In the genomic region with DNA sequence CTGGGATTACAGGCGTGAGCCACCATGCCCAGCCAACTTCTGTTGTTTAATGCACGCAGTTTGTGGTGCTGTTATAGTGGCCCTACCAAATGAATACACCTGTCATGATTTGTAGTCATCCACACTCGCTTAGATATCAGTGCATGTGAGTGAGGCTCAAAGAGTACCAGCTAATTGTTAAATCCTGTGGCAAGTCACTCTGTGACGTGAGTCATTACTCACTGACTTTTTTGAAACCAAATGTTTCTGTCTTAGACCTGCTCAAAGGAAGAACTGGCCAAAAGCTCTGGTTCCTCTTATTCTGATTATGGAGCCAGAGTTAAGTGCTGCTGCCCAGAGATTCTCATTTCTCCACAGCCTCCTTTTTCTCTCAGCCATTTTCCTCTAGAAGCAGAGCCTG, we compare ENCODE assay signal across 19 cellular contexts.
DNase-seq lines count a peak whose midpoint lies in the region; ATAC-seq, FAIRE-seq and TF ChIP-seq lines count a peak whose summit lies in the region.
"Had no signal": no experiment of that assay in that cellular context is flagged by ENCODE, and none has a peak within 500 bp of the region (broad histone marks: within the 10 kb centered on the region; RNA-seq: fewer than 3 reads in every experiment).

No MANE protein-coding gene starts in this region.

- POLR2A ChIA-PET in GM12878 (lab: Charles Lee) = no interaction called here

- no peak for TF ChIP-seq EP300 in GM12878 (IDR thresholded peaks at IDR 0.05; ENCODE audit: borderline replicate concordance in 1 of 2, control insufficient read depth in 1 of 2, low read depth in 2 of 2, low read length in 2 of 2)

- 49% methylated on average over 4 of the region's 4 CpGs for WGBS in GM12878 (ENCODE audit: insufficient coverage, insufficient replicate concordance, low lambda C conversion rate, missing lambda C conversion rate)

- peak; percentile 48 for DNase-seq in activated naive CD4-positive, alpha-beta T cell treated with anti-CD3 and anti-CD28 coated beads for 36 hours
- DNase-seq in activated naive CD4-positive, alpha-beta T cell treated with anti-CD3 and anti-CD28 coated beads, Interleukin-2, amount 50 U/mL, for 16 hours = no peak
- DNase-seq in GM12878 (ENCODE audit: low read depth, low spot score) (peak; percentile 35), NCI-H2227 treated with DMSO at 0.1 percent for 48 hours (lab: John Stamatoyannopoulos, UW) (no peak)
- no peak for DNase-seq in stimulated activated naive CD8-positive, alpha-beta T cell treated with anti-CD3 and anti-CD28 coated beads, Interleukin-15, amount 100 ng/mL, for 72 hours
- DNase-seq: body of pancreas, endodermal cell, H7, Karpas-422, NCI-H1105, NCI-H2081, NCI-H510A, nucleus accumbens had no signal

- no peaks in the 10 kb centered on the region for H3K79me2 ChIP-seq in Loucy (ENCODE audit: insufficient read depth, low read length)
- no peaks in the 10 kb centered on the region for H3K79me2 ChIP-seq in GM12878 (ENCODE audit: control insufficient read depth, insufficient read depth, low read length)

- CTCF ChIA-PET in activated naive CD4-positive, alpha-beta T cell treated with anti-CD3 and anti-CD28 coated beads for 36 hours (lab: Charles Lee) = interaction anchor here (0.6 to 6.0 kb wide), 6 partner anchors 9 to 450 kb away, joined by 3 to 57 read pairs (median 6); no protein-coding TSS in a partner anchor
- CTCF ChIA-PET in GM12878 (lab: Yijun Ruan, JAX) = interaction anchor here (0.7 to 2.0 kb wide), 4 partner anchors 9 to 16 kb away, joined by 3 to 21 read pairs (median 6); no protein-coding TSS in a partner anchor

- H3K27me3 Mint-ChIP-seq in activated naive CD4-positive, alpha-beta T cell treated with anti-CD3 and anti-CD28 coated beads for 36 hours (ENCODE audit: low read depth) = no peaks in the 10 kb centered on the region
- no peaks in the 10 kb centered on the region for H3K27me3 Mint-ChIP-seq in stimulated activated naive CD8-positive, alpha-beta T cell treated with anti-CD3 and anti-CD28 coated beads, Interleukin-15, amount 100 ng/mL, for 72 hours

- TF ChIP-seq RAD21 in GM12878 (IDR thresholded peaks at IDR 0.05; ENCODE audit: insufficient read depth, low read depth, low read length) = no peak

- H3K9me3 Mint-ChIP-seq in activated naive CD4-positive, alpha-beta T cell treated with anti-CD3 and anti-CD28 coated beads for 36 hours = peaks cover 5% of the 10 kb centered on the region
- H3K9me3 Mint-ChIP-seq in stimulated activated naive CD8-positive, alpha-beta T cell treated with anti-CD3 and anti-CD28 coated beads, Interleukin-15, amount 100 ng/mL, for 72 hours = peaks cover 15 to 16% of the 10 kb centered on the region in 2 donors
- H3K9me3 Mint-ChIP-seq: endodermal cell, WTC11 had no signal

- H3K4me1 ChIP-seq in Loucy (ENCODE audit: insufficient read depth, low read length, poor library complexity, severe bottlenecking) = peaks cover 30% of the 10 kb centered on the region
- H3K4me1 ChIP-seq in GM12878 (ENCODE audit: control insufficient read depth, insufficient read depth, low read length) = peaks cover 16% of the 10 kb centered on the region
- H3K4me1 ChIP-seq: body of pancreas had no signal

- no peaks in the 10 kb centered on the region for H3K9me3 ChIP-seq in Loucy (ENCODE audit: insufficient read depth, low read depth, low read length)
- no peaks in the 10 kb centered on the region; the same call in 1 of the 3 replicates for H3K9me3 ChIP-seq in GM12878 (replicated peaks; ENCODE audit: control insufficient read depth, insufficient read depth, low read length)
- H3K9me3 ChIP-seq: body of pancreas had no signal

- H3K9me2 ChIP-seq in Loucy (replicated peaks; ENCODE audit: low read depth, low read length) = no peaks in the 10 kb centered on the region

- H3F3A ChIP-seq in Loucy (ENCODE audit: low read depth) = peaks cover 4% of the 10 kb centered on the region

- TF ChIP-seq POLR2A in GM12878 (IDR thresholded peaks at IDR 0.05; ENCODE audit: low read depth, low read length) = no peak

- peak; percentile 47 for FAIRE-seq in GM12878 (lab: Jason Lieb, UNC)

- RAD21 ChIA-PET in GM12878 (lab: Charles Lee; ENCODE audit: unreplicated experiment) = interaction anchor here (0.9 kb wide), 1 partner anchor 14 kb away, joined by 3 read pairs; no protein-coding TSS in a partner anchor

- H3K4me3 ChIP-seq in Loucy (ENCODE audit: low read length, poor library complexity, severe bottlenecking) (no peak overlapping the region), GM12878 (no peak overlapping the region)
- H3K4me3 ChIP-seq: body of pancreas, lung, spleen had no signal

- H3K4me2 ChIP-seq in Loucy (ENCODE audit: low read depth, low read length, poor library complexity, severe bottlenecking) (peak overlapping the region; percentile 74), GM12878 (ENCODE audit: control insufficient read depth, insufficient read depth) (no peak overlapping the region)

- H3K36me3 Mint-ChIP-seq in activated naive CD4-positive, alpha-beta T cell treated with anti-CD3 and anti-CD28 coated beads for 36 hours (ENCODE audit: low read depth) = no peaks in the 10 kb centered on the region
- H3K36me3 Mint-ChIP-seq: WTC11 had no signal

- H3K27ac Mint-ChIP-seq in activated naive CD4-positive, alpha-beta T cell treated with anti-CD3 and anti-CD28 coated beads for 36 hours = peak overlapping the region; percentile 46
- peak overlapping the region in 1 of 2 donors; percentile 37 for H3K27ac Mint-ChIP-seq in stimulated activated naive CD8-positive, alpha-beta T cell treated with anti-CD3 and anti-CD28 coated beads, Interleukin-15, amount 100 ng/mL, for 72 hours
- H3K27ac Mint-ChIP-seq: endodermal cell, WTC11 had no signal

- peaks cover 51% of the 10 kb centered on the region for H3K4me1 Mint-ChIP-seq in activated naive CD4-positive, alpha-beta T cell treated with anti-CD3 and anti-CD28 coated beads for 36 hours (ENCODE audit: low read depth)
- H3K4me1 Mint-ChIP-seq in stimulated activated naive CD8-positive, alpha-beta T cell treated with anti-CD3 and anti-CD28 coated beads, Interleukin-15, amount 100 ng/mL, for 72 hours = peaks cover 80% of the 10 kb centered on the region

- ATAC-seq in GM12878 (peak; percentile 74), HG03442 (IDR thresholded peaks at IDR 0.05; ENCODE audit: unreplicated experiment) (no peak), HG03378 (IDR thresholded peaks at IDR 0.05; ENCODE audit: unreplicated experiment) (no peak)
- ATAC-seq in stimulated activated naive CD8-positive, alpha-beta T cell treated with anti-CD3 and anti-CD28 coated beads, Interleukin-15, amount 100 ng/mL, for 72 hours = peak; percentile 53
- ATAC-seq: body of pancreas, WTC11 had no signal

- intact Hi-C loops in activated naive CD4-positive, alpha-beta T cell treated with anti-CD3 and anti-CD28 coated beads for 36 hours (cut with micrococcal nuclease) = loop anchor here (1.0 to 5.0 kb wide), 3 partner anchors 165 to 415 kb away; no protein-coding TSS in a partner anchor
- intact Hi-C loops in GM12878 (cut with micrococcal nuclease; ENCODE audit: unreplicated experiment) = no loop called here

- H2AFZ ChIP-seq in Loucy (ENCODE audit: low read length) = no peak overlapping the region
- H2AFZ ChIP-seq in GM12878 (ENCODE audit: control insufficient read depth, low read depth, low read length) = no peak overlapping the region

- TF ChIP-seq CTCF in Loucy (conservative IDR thresholded peaks at IDR 0.05; ENCODE audit: low read length) (no peak), GM12878 (IDR thresholded peaks at IDR 0.05 in 2 of 3, conservative IDR thresholded peaks at IDR 0.05 in 1 of 3; ENCODE audit: control insufficient read depth in 2 of 3, extremely low read depth in 1 of 3, insufficient read depth in 1 of 3, low read depth in 3 of 3, low read length in 3 of 3) (no peak)

- H4K20me1 ChIP-seq in Loucy (ENCODE audit: insufficient read depth, low read length, poor library complexity, severe bottlenecking) (no peaks in the 10 kb centered on the region), GM12878 (ENCODE audit: control insufficient read depth, insufficient read depth) (no peaks in the 10 kb centered on the region)

- SMC1A ChIA-PET in GM12878 (lab: Charles Lee; ENCODE audit: uncharacterized antibody, unreplicated experiment) = interaction anchor here (1.1 to 1.3 kb wide), 3 partner anchors 11 to 229 kb away, joined by 3 to 5 read pairs (median 3); no protein-coding TSS in a partner anchor

- H3K27me3 ChIP-seq in Loucy (ENCODE audit: insufficient read depth, low read length, poor library complexity, severe bottlenecking) (no peaks in the 10 kb centered on the region), GM12878 (replicated peaks in 1 of 2; ENCODE audit: control insufficient read depth in 2 of 2, insufficient read depth in 2 of 2, low read length in 1 of 2) (no peaks in the 10 kb centered on the region; a peak in 1 of 4 replicates)
- H3K27me3 ChIP-seq: body of pancreas, spleen had no signal

- H3K9ac ChIP-seq in Loucy (ENCODE audit: low read depth, low read length, poor library complexity, severe bottlenecking) = no peak overlapping the region
- H3K9ac ChIP-seq in GM12878 (ENCODE audit: control insufficient read depth, insufficient read depth, low read length) = no peak overlapping the region

- BruUV-seq in GM12878 (replicated peaks; lab: Mats Ljungman, UMichigan) = no TSS peak

- H3K27ac ChIP-seq in GM12878 (ENCODE audit: control insufficient read depth, insufficient read depth) = no peak overlapping the region
- H3K27ac ChIP-seq: body of pancreas had no signal

- in situ Hi-C loops in GM12878 (cut with MboI) = no loop called here

- H3K36me3 ChIP-seq in Loucy (ENCODE audit: insufficient read depth, low read length) = no peaks in the 10 kb centered on the region
- no peaks in the 10 kb centered on the region for H3K36me3 ChIP-seq in GM12878 (ENCODE audit: control insufficient read depth in 2 of 2, insufficient read depth in 2 of 2, low read length in 1 of 2)

- no peak overlapping the region for H3K4me3 Mint-ChIP-seq in activated naive CD4-positive, alpha-beta T cell treated with anti-CD3 and anti-CD28 coated beads for 36 hours
- H3K4me3 Mint-ChIP-seq in stimulated activated naive CD8-positive, alpha-beta T cell treated with anti-CD3 and anti-CD28 coated beads, Interleukin-15, amount 100 ng/mL, for 72 hours = peak overlapping the region; percentile 44 to 84
- H3K4me3 Mint-ChIP-seq: endodermal cell, WTC11 had no signal

TF ChIP-seq in GM12878, 131 proteins besides CTCF, POLR2A, EP300 and RAD21 (continues in another document):
- no peak for TF ChIP-seq TCF12 (IDR thresholded peaks at IDR 0.05; ENCODE audit: low read depth, low read length)
- peak; percentile 44; the same call in 1 of the 2 replicates for TF ChIP-seq SPI1 (IDR thresholded peaks at IDR 0.05; ENCODE audit: borderline replicate concordance, insufficient read depth, low read depth, low read length)
- TF ChIP-seq, protein P1, sequence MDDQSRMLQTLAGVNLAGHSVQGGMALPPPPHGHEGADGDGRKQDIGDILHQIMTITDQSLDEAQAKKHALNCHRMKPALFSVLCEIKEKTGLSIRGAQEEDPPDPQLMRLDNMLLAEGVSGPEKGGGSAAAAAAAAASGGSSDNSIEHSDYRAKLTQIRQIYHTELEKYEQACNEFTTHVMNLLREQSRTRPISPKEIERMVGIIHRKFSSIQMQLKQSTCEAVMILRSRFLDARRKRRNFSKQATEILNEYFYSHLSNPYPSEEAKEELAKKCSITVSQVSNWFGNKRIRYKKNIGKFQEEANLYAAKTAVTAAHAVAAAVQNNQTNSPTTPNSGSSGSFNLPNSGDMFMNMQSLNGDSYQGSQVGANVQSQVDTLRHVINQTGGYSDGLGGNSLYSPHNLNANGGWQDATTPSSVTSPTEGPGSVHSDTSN (IDR thresholded peaks at IDR 0.05; ENCODE audit: insufficient replicate concordance, low read depth, low read length) = peak; percentile 13

Comparison
In these comparisons a context has a peak if more than half of its experiments do, and no peak if none do; other contexts are left out.
1. DNase-seq: peak in activated naive CD4-positive, alpha-beta T cell treated with anti-CD3 and anti-CD28 coated beads for 36 hours (single experiment) and GM12878 (single experiment); none in activated naive CD4-positive, alpha-beta T cell treated with anti-CD3 and anti-CD28 coated beads, Interleukin-2, amount 50 U/mL, for 16 hours (single experiment), stimulated activated naive CD8-positive, alpha-beta T cell treated with anti-CD3 and anti-CD28 coated beads, Interleukin-15, amount 100 ng/mL, for 72 hours (0 of 2) and NCI-H2227 treated with DMSO at 0.1 percent for 48 hours (single experiment).
2. ATAC-seq: peak in GM12878 (single experiment) and stimulated activated naive CD8-positive, alpha-beta T cell treated with anti-CD3 and anti-CD28 coated beads, Interleukin-15, amount 100 ng/mL, for 72 hours (single experiment); none in HG03442 (single experiment) and HG03378 (single experiment).